In genomic region chr12:46958599-46959290, GRCh38 we compare ENCODE assay signal across 12 cellular contexts.
"Had no signal": no experiment of that assay in that cellular context is flagged by ENCODE, and none has a peak within 500 bp of the region (broad histone marks: within the 10 kb centered on the region; RNA-seq: fewer than 3 reads in every experiment).

No MANE protein-coding gene starts in this region.

- H3K4me3 ChIP-seq: ascending aorta, left lung, tibial artery had no signal

- H3K4me1 ChIP-seq: ascending aorta, left lung had no signal

- H3K27ac ChIP-seq: ascending aorta, foreskin keratinocyte, left lung, tibial artery had no signal

- ATAC-seq: activated naive CD8-positive, alpha-beta T cell treated with anti-CD3 and anti-CD28 coated beads, Interleukin-2, amount 50 U/mL, for 24 hours; left lung; stimulated activated effector memory CD8-positive, alpha-beta T cell treated with anti-CD3 and anti-CD28 coated beads, Interleukin-12 subunit alpha, Interleukin-12 subunit beta, amount 100 ng/mL, for 72 hours had no signal

- H3K27me3 ChIP-seq: ascending aorta, foreskin keratinocyte, left lung, tibial artery had no signal

- DNase-seq: activated B cell treated with CpG ODN at 0.5 μM for 24 hours; activated CD4-positive, alpha-beta T cell treated with anti-CD3 and anti-CD28 coated beads, Interleukin-2, amount 10 ng/mL, durations not matched to agents 24 days and 14 days; activated naive CD4-positive, alpha-beta T cell treated with Interleukin-2 at 50 U/mL for 16 hours; activated naive CD8-positive, alpha-beta T cell treated with anti-CD3 and anti-CD28 coated beads, Interleukin-2, amount 50 U/mL, for 24 hours; head of caudate nucleus; left lung; small intestine; T-helper 1 cell; tibial artery had no signal

- H3K9me3 ChIP-seq: ascending aorta, left lung, tibial artery had no signal

- H3K36me3 ChIP-seq: ascending aorta, left lung, tibial artery had no signal
